8 cellular contexts compared by ENCODE assay signal in the genomic region with DNA sequence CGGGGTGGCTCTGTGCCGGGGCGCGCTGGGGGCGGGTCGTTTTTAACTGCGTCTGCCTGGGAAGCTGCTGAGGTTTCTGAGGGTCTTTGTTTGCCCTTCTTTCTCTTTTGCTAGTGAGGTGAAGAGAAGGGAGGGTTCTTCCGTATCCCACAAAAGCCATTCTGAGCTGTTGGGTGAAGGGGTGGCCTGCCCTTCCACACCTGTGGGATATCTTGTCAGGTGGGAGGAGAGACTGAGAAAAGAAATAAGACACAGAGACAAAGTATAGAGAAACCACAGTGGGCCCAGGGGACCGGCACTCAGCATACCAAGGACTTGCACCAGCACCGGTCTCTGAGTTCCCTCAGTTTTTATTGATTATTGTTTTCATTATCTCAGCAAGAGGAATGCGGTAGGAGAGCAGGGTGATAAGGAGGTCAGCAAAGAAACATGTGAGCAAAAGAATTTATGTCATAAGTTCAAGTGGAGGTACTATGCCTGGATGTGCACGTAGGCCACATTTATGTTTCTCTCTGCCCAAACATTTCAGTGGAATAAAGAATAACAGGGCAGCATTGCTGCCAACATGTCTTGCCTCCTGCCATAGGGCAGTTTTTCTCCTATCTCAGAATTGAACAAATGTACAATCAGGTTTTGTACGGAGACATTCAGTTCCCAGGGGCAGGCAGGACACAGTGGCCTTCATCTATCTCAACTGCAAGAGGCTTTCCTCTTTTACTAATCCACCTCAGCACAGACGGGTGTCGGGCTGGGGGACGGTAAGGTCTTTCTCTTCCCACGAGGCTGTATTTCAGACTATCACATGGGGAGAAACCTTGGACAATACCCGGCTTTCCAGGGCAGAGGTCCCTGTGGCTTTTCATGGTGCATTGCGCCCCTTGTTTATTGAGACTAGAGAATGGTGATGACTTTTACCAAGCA. TPM values are rescaled to one million over a fixed set of nuclear protein-coding genes. Genes with fewer than 3 reads are reported as not detected.
A peak's percentile ranks its signal among the peaks of the same experiment; 100 is the strongest.
DNase-seq lines count a peak whose midpoint lies in the region; ATAC-seq, FAIRE-seq and TF ChIP-seq lines count a peak whose summit lies in the region.

No MANE protein-coding gene starts in this region.

- peak overlapping the region; percentile 80 for H3K9ac ChIP-seq in HepG2 (ENCODE audit: insufficient read depth, low read depth, low read length)

- CTCF ChIA-PET in HepG2 (lab: Yijun Ruan, JAX; ENCODE audit: low intra/inter-chr PET ratio, low total read pairs) = interaction anchor here (1.0 kb wide), 1 partner anchor 18 kb away, joined by 3 read pairs; no protein-coding TSS in a partner anchor

- WGBS in HepG2 (ENCODE audit: low lambda C conversion rate) = 16% methylated on average over 12 of the region's 19 CpGs
- 21 to 22% methylated on average over 16 to 17 of the region's 19 CpGs for WGBS in thyroid gland, 2 donors

- peak; percentile 4 for FAIRE-seq in HepG2 (lab: Jason Lieb, UNC)
- FAIRE-seq in HTR-8/SVneo (lab: Jason Lieb, UNC) = no peak

- TF ChIP-seq EP300 in HepG2 (IDR thresholded peaks at IDR 0.05; ENCODE audit: low read depth in 2 of 2, low read length in 2 of 2) = no peak
- no peak for TF ChIP-seq EP300 in HepG2 (CRISPR knock-in tag; IDR thresholded peaks at IDR 0.05; ENCODE audit: borderline replicate concordance)

- peaks cover 22% of the 10 kb centered on the region for H3K36me3 Mint-ChIP-seq in brain

- H3K9me3 ChIP-seq in HepG2 (ENCODE audit: low read length) = no peaks in the 10 kb centered on the region
- no peaks in the 10 kb centered on the region for H3K9me3 ChIP-seq in thyroid gland

- H3K36me3 ChIP-seq in HepG2 (replicated peaks in 1 of 2; ENCODE audit: control insufficient read depth in 1 of 2, insufficient read depth in 2 of 2, low read length in 2 of 2) (peaks cover 0 to 2% of the 10 kb centered on the region in 2 experiments; a peak in 1 of 5 replicates), thyroid gland (no peaks in the 10 kb centered on the region)

- no peaks in the 10 kb centered on the region for H4K20me1 ChIP-seq in HepG2 (ENCODE audit: insufficient read depth, low read length)

- peaks cover 24% of the 10 kb centered on the region for H3K79me2 ChIP-seq in HepG2 (ENCODE audit: insufficient read depth, low read length)

- intact Hi-C loops in HepG2 (cut with micrococcal nuclease; ENCODE audit: unreplicated experiment) (loop anchor here (1.0 to 2.0 kb wide), 3 partner anchors 34 to 69 kb away; partner anchors contain the start of genes ZNF672 and ZNF692), thyroid gland (cut with DNase I) (no loop called here)

- H3K4me1 ChIP-seq in HepG2 (ENCODE audit: insufficient read depth, low read length) = peaks cover 25% of the 10 kb centered on the region
- peaks cover 0 to 14% of the 10 kb centered on the region in 2 donors for H3K4me1 ChIP-seq in thyroid gland

- H3K4me2 ChIP-seq in HepG2 (ENCODE audit: low read depth, low read length) = peak overlapping the region; percentile 86

- in situ Hi-C loops in HepG2 (cut with HindIII; ENCODE audit: extremely low pct_ligation_motif_present, low pct_unique_long_range_greater_than_20kb) = no loop called here

- H3K27ac Mint-ChIP-seq in brain = peak overlapping the region; percentile 99 to 100 (median 100)

- peak; percentile 16 for ATAC-seq in GM19397 (IDR thresholded peaks at IDR 0.05; ENCODE audit: unreplicated experiment)
- peak; percentile 23 for ATAC-seq in HG03460 (IDR thresholded peaks at IDR 0.05; ENCODE audit: unreplicated experiment)
- peak; percentile 88 for ATAC-seq in HepG2

- peak overlapping the region; percentile 95 to 99 (median 99) for H3K4me3 Mint-ChIP-seq in brain

- H2AFZ ChIP-seq in HepG2 (ENCODE audit: low read length) = no peak overlapping the region

- TF ChIP-seq CTCF in AG10803 (conservative IDR thresholded peaks at IDR 0.05; ENCODE audit: low read length) = no peak
- peak in 1 of 2 experiments; percentile 2 for TF ChIP-seq CTCF in brain (conservative IDR thresholded peaks at IDR 0.05)
- TF ChIP-seq CTCF in HepG2 (CRISPR knock-in tag; IDR thresholded peaks at IDR 0.05) = no peak
- TF ChIP-seq CTCF in thyroid gland (IDR thresholded peaks at IDR 0.05) = no peak

- H3K27ac ChIP-seq in HepG2 (ENCODE audit: extremely low read length, insufficient read depth, low read length) (peak overlapping the region; percentile 75), thyroid gland (peak overlapping the region; percentile 14 to 73 (median 62))

- H3K4me3 ChIP-seq in AG10803 (ENCODE audit: low read length) (peak overlapping the region; percentile 70), HepG2 (replicated peaks in 1 of 3; ENCODE audit: insufficient read depth in 1 of 3, low read depth in 2 of 3, low read length in 3 of 3) (peak overlapping the region; percentile 75 to 84 (median 77)), thyroid gland (replicated peaks in 1 of 3) (peak overlapping the region in 2 of 3 donors; percentile 25 to 64)

- H3K27me3 ChIP-seq in HepG2 (ENCODE audit: control insufficient read depth in 1 of 2, insufficient read depth in 2 of 2, low read length in 2 of 2) (no peaks in the 10 kb centered on the region; a peak in 1 of 5 replicates), thyroid gland (no peaks in the 10 kb centered on the region)

- BruUV-seq in HepG2 (replicated peaks; lab: Mats Ljungman, UMichigan) = TSS peak; percentile 85

- peaks cover 47% of the 10 kb centered on the region for H3K4me1 Mint-ChIP-seq in brain

- H3K27me3 Mint-ChIP-seq in brain = peaks cover 16% of the 10 kb centered on the region

- no peak for TF ChIP-seq RAD21 in HepG2 (CRISPR knock-in tag; IDR thresholded peaks at IDR 0.05)

- POLR2A ChIA-PET in HepG2 (lab: Yijun Ruan, JAX) = interaction anchor here (1.7 to 1.9 kb wide), 2 partner anchors 33 to 69 kb away, joined by 13 to 19 read pairs; partner anchors contain the start of gene ZNF672

- peaks cover 0 to 4% (median 2%) of the 10 kb centered on the region in 5 experiments for H3K9me3 Mint-ChIP-seq in brain

- DNase-seq in AG10803 (ENCODE audit: low read depth) (peak; percentile 59), HepG2 (ENCODE audit: low spot score) (peak; percentile 12), thyroid gland (peak in 1 of 2 donors; percentile 12), SIG-M5 (lab: John Stamatoyannopoulos, UW) (no peak), HTR-8/SVneo (ENCODE audit: insufficient read length, low spot score) (no peak)

- TF ChIP-seq POLR2A in HepG2 (IDR thresholded peaks at IDR 0.05; ENCODE audit: insufficient read depth in 1 of 2, low read depth in 2 of 2, low read length in 2 of 2) (no peak), thyroid gland (IDR thresholded peaks at IDR 0.05) (no peak)

RNA-seq across cellular contexts. Expression of gene PGBD2, which starts 1.0 kb away (rescaled TPM):
- polyA plus RNA-seq in brain (ENCODE audit: insufficient read depth, low read depth, low replicate concordance) (2.4 TPM), HepG2 (2011; rRNA removed) (6.0 and 6.8 TPM in 2 replicates)
- total RNA-seq in HepG2 (2016; rRNA removed; fragmentation: Illumina TruSeq; extraction: Trizol) (7.4 and 7.9 TPM in 2 replicates), thyroid gland (10 to 100 TPM; 10.0 to 20.3 (median 14.4) TPM)
- total RNA-seq in HepG2 (2016; cell fraction: cytosol; rRNA removed; fragmentation: Illumina TruSeq; extraction: Trizol; ENCODE audit: low read depth) = 0.81 and 1.5 TPM in 2 replicates
- 7.9 and 8.9 TPM in 2 replicates for total RNA-seq in HepG2 (2016; cell fraction: insoluble cytoplasmic fraction; rRNA removed; fragmentation: Illumina TruSeq; extraction: Trizol)
- 1.8 and 2.9 TPM in 2 replicates for total RNA-seq in HepG2 (2016; cell fraction: membrane; rRNA removed; fragmentation: Illumina TruSeq; extraction: Trizol)
- 9.1 and 10.5 TPM in 2 replicates for total RNA-seq in HepG2 (2016; cell fraction: nucleus; rRNA removed; fragmentation: Illumina TruSeq; extraction: Trizol)
- 3.2 and 3.4 TPM in 2 replicates for polyA plus RNA-seq in HepG2 (2011; cell fraction: cytosol; rRNA removed)
- polyA plus RNA-seq in HepG2 (2011; cell fraction: nucleus; rRNA removed) = 14.7 and 16.8 TPM in 2 replicates
- polyA plus RNA-seq in HepG2 (2012) = 2.7 and 3.3 TPM in 2 replicates
- polyA plus RNA-seq in HepG2 (2016; cell fraction: cytosol; fragmentation: Illumina TruSeq; extraction: Trizol; ENCODE audit: low read depth) = 0.41 and 0.51 TPM in 2 replicates
- polyA plus RNA-seq in HepG2 (2016; cell fraction: insoluble cytoplasmic fraction; fragmentation: Illumina TruSeq; extraction: Trizol; ENCODE audit: low read depth) = 6.0 and 6.6 TPM in 2 replicates
- polyA plus RNA-seq in HepG2 (2016; cell fraction: membrane; fragmentation: Illumina TruSeq; extraction: Trizol; ENCODE audit: low read depth) = 1.1 and 1.2 TPM in 2 replicates
- polyA plus RNA-seq in HepG2 (2016; cell fraction: nucleus; fragmentation: Illumina TruSeq; extraction: Trizol; ENCODE audit: insufficient read depth, low read depth) = 16.5 and 19.0 TPM in 2 replicates
- polyA minus RNA-seq in HepG2 (2011; rRNA and poly(A)+ RNA removed; ENCODE audit: low replicate concordance) = 4.2 and 10.7 TPM in 2 replicates
- 1.8 and 3.4 TPM in 2 replicates for polyA minus RNA-seq in HepG2 (2011; cell fraction: cytosol; rRNA and poly(A)+ RNA removed)
- 6.8 and 8.1 TPM in 2 replicates for polyA minus RNA-seq in HepG2 (2011; cell fraction: nucleus; rRNA and poly(A)+ RNA removed)

RNA-seq across cellular contexts. Expression of gene ZNF692, which starts 48.1 kb away (rescaled TPM):
- polyA plus RNA-seq in brain (ENCODE audit: insufficient read depth, low read depth, low replicate concordance) (10.5 TPM), HepG2 (2011; rRNA removed) (45.8 and 56.0 TPM in 2 replicates)
- total RNA-seq in HepG2 (2016; rRNA removed; fragmentation: Illumina TruSeq; extraction: Trizol) (6.2 and 27.3 TPM in 2 replicates), thyroid gland (10 to 100 TPM; 17.2 to 59.7 (median 34.1) TPM)
- 6.1 and 6.8 TPM in 2 replicates for total RNA-seq in HepG2 (2016; cell fraction: cytosol; rRNA removed; fragmentation: Illumina TruSeq; extraction: Trizol; ENCODE audit: low read depth)
- 6.3 and 26.1 TPM in 2 replicates for total RNA-seq in HepG2 (2016; cell fraction: insoluble cytoplasmic fraction; rRNA removed; fragmentation: Illumina TruSeq; extraction: Trizol)
- total RNA-seq in HepG2 (2016; cell fraction: membrane; rRNA removed; fragmentation: Illumina TruSeq; extraction: Trizol) = 6.5 and 7.6 TPM in 2 replicates
- 39.9 and 46.9 TPM in 2 replicates for total RNA-seq in HepG2 (2016; cell fraction: nucleus; rRNA removed; fragmentation: Illumina TruSeq; extraction: Trizol)
- polyA plus RNA-seq in HepG2 (2011; cell fraction: cytosol; rRNA removed) = 11.1 and 18.9 TPM in 2 replicates
- polyA plus RNA-seq in HepG2 (2011; cell fraction: nucleus; rRNA removed) = 493 and 513 TPM in 2 replicates
- polyA plus RNA-seq in HepG2 (2012) = 24.8 and 36.0 TPM in 2 replicates
- 4.2 and 5.0 TPM in 2 replicates for polyA plus RNA-seq in HepG2 (2016; cell fraction: cytosol; fragmentation: Illumina TruSeq; extraction: Trizol; ENCODE audit: low read depth)
- polyA plus RNA-seq in HepG2 (2016; cell fraction: insoluble cytoplasmic fraction; fragmentation: Illumina TruSeq; extraction: Trizol; ENCODE audit: low read depth) = 6.8 and 9.0 TPM in 2 replicates
- polyA plus RNA-seq in HepG2 (2016; cell fraction: membrane; fragmentation: Illumina TruSeq; extraction: Trizol; ENCODE audit: low read depth) = 6.7 and 6.9 TPM in 2 replicates
- 133 and 150 TPM in 2 replicates for polyA plus RNA-seq in HepG2 (2016; cell fraction: nucleus; fragmentation: Illumina TruSeq; extraction: Trizol; ENCODE audit: insufficient read depth, low read depth)
- polyA minus RNA-seq in HepG2 (2011; rRNA and poly(A)+ RNA removed; ENCODE audit: low replicate concordance) = 15.3 and 41.9 TPM in 2 replicates
- 3.1 and 3.3 TPM in 2 replicates for polyA minus RNA-seq in HepG2 (2011; cell fraction: cytosol; rRNA and poly(A)+ RNA removed)
- 33.8 and 34.6 TPM in 2 replicates for polyA minus RNA-seq in HepG2 (2011; cell fraction: nucleus; rRNA and poly(A)+ RNA removed)

Comparison
In these comparisons a context has a peak if more than half of its experiments do, and no peak if none do; other contexts are left out.
1. DNase-seq: peak in AG10803 (single experiment) and HepG2 (single experiment); none in SIG-M5 (single experiment) and HTR-8/SVneo (single experiment).
2. ATAC-seq: peak in every context shown above with its lines; median percentile 88 in HepG2; 23 in HG03460; 16 in GM19397.
3. Peak in every context shown above with its lines, with median percentiles within 50 percentile points of each other: H3K4me3 ChIP-seq.